In genomic region chr17:3669085-3669347, GRCh38 we compare ENCODE assay signal across 8 cellular contexts. TPM values are rescaled to one million over a fixed set of nuclear protein-coding genes. Genes with fewer than 3 reads are reported as not detected.
DNase-seq lines count a peak whose midpoint lies in the region; TF ChIP-seq lines count a peak whose summit lies in the region.

No MANE protein-coding gene starts in this region.

- H4K20me1 ChIP-seq in osteoblast (ENCODE audit: insufficient read depth, low read length) = peaks cover 37% of the 10 kb centered on the region

- H2AFZ ChIP-seq in osteoblast (ENCODE audit: low read length) = peak overlapping the region; percentile 91

- no peaks in the 10 kb centered on the region for H3K9me3 ChIP-seq in duodenal mucosa (ENCODE audit: control insufficient read depth in 1 of 2, low read length in 2 of 2)
- H3K9me3 ChIP-seq in osteoblast (ENCODE audit: low read depth, low read length) = no peaks in the 10 kb centered on the region

- no peak overlapping the region for H3K27ac ChIP-seq in duodenal mucosa (ENCODE audit: low read depth, low read length)
- H3K27ac ChIP-seq in osteoblast (ENCODE audit: low read depth, low read length) = peak overlapping the region; percentile 83

- peak overlapping the region; percentile 92 to 100 (median 96) for H3K27ac Mint-ChIP-seq in IgD-negative memory B cell

- H3K4me3 ChIP-seq in GM12865 (ENCODE audit: low read depth, low read length) = peak overlapping the region; percentile 99
- peak overlapping the region; percentile 77 to 92 for H3K4me3 ChIP-seq in duodenal mucosa (ENCODE audit: low read depth in 1 of 2, low read length in 2 of 2)
- H3K4me3 ChIP-seq in osteoblast (ENCODE audit: insufficient read depth, low read length) = peak overlapping the region; percentile 99

- peak overlapping the region; percentile 86 to 91 for H3K9ac ChIP-seq in duodenal mucosa (ENCODE audit: low read depth in 1 of 2, low read length in 2 of 2)

- TF ChIP-seq CTCF in GM12865 (IDR thresholded peaks at IDR 0.05; ENCODE audit: insufficient read depth, low read depth, low read length, missing control alignments) (no peak), osteoblast (IDR thresholded peaks at IDR 0.05; ENCODE audit: extremely low read depth, low read depth, low read length) (no peak)

- H3K27me3 ChIP-seq in duodenal mucosa (ENCODE audit: control insufficient read depth in 1 of 2, insufficient read depth in 2 of 2, low read length in 2 of 2) (no peaks in the 10 kb centered on the region), osteoblast (ENCODE audit: insufficient read depth, low read length) (no peaks in the 10 kb centered on the region)

- no peak for DNase-seq in GM12865 (ENCODE audit: low read depth)
- no peak for DNase-seq in osteoblast (ENCODE audit: insufficient read length, low spot score, missing footprints)
- DNase-seq in NCI-H1694 treated with DMSO at 0.1 percent for 48 hours (lab: John Stamatoyannopoulos, UW) = no peak
- no peak for DNase-seq in D341Med (ENCODE audit: low spot score)
- DNase-seq in NCI-H446 treated with DMSO at 0.1 percent for 48 hours (lab: John Stamatoyannopoulos, UW) = no peak
- DNase-seq in C1 segment of cervical spinal cord (lab: John Stamatoyannopoulos, UW) = no peak

- no peaks in the 10 kb centered on the region for H3K9me3 Mint-ChIP-seq in IgD-negative memory B cell

- peak overlapping the region; percentile 88 for H3K4me2 ChIP-seq in osteoblast (ENCODE audit: insufficient read depth, low read length)

- no peaks in the 10 kb centered on the region for H3K27me3 Mint-ChIP-seq in IgD-negative memory B cell

- peaks cover 8 to 25% of the 10 kb centered on the region in 2 donors for H3K36me3 ChIP-seq in duodenal mucosa (ENCODE audit: control insufficient read depth in 1 of 2, insufficient read depth in 2 of 2, low read length in 2 of 2)
- H3K36me3 ChIP-seq in osteoblast (ENCODE audit: insufficient read depth, low read length) = peaks cover 17% of the 10 kb centered on the region

- peak overlapping the region; percentile 92 to 100 (median 98) for H3K4me3 Mint-ChIP-seq in IgD-negative memory B cell

- H3K4me1 ChIP-seq in duodenal mucosa (ENCODE audit: control insufficient read depth in 1 of 2, insufficient read depth in 2 of 2, low read length in 2 of 2) (peaks cover 11 to 28% of the 10 kb centered on the region in 2 donors), osteoblast (ENCODE audit: insufficient read depth, low read length) (peaks cover 25% of the 10 kb centered on the region)

- H3K4me1 Mint-ChIP-seq in IgD-negative memory B cell = peaks cover 17 to 25% (median 19%) of the 10 kb centered on the region in 3 donors

- H3K36me3 Mint-ChIP-seq in IgD-negative memory B cell = no peaks in the 10 kb centered on the region

- peaks cover 56% of the 10 kb centered on the region for H3K79me2 ChIP-seq in osteoblast (ENCODE audit: insufficient read depth, low read length)

RNA-seq across cellular contexts. Expression of gene EMC6, which starts 0.4 kb away (rescaled TPM):
- polyA plus RNA-seq in IgD-negative memory B cell = 81.8 TPM
- total RNA-seq in osteoblast = 12.7 and 13.8 TPM in 2 replicates

RNA-seq across cellular contexts. Expression of gene TAX1BP3, which starts 0.6 kb away (rescaled TPM):
- polyA plus RNA-seq in IgD-negative memory B cell = 72.1 TPM
- total RNA-seq in osteoblast = 149 and 164 TPM in 2 replicates

RNA-seq across cellular contexts. Expression of gene P2RX5, which starts 26.9 kb away (rescaled TPM):
- 764 TPM for polyA plus RNA-seq in IgD-negative memory B cell
- 0.36 TPM in 1 of 2 replicates, not detected in the other for total RNA-seq in osteoblast

RNA-seq across cellular contexts. Expression of gene CTNS, which starts 32.5 kb away (rescaled TPM):
- 13.0 TPM for polyA plus RNA-seq in IgD-negative memory B cell
- 34.7 and 46.0 TPM in 2 replicates for total RNA-seq in osteoblast

RNA-seq across cellular contexts. Expression of gene SHPK, which starts 33.0 kb away (rescaled TPM):
- 7.0 TPM for polyA plus RNA-seq in IgD-negative memory B cell
- 8.3 and 13.8 TPM in 2 replicates for total RNA-seq in osteoblast
